In the genomic region with DNA sequence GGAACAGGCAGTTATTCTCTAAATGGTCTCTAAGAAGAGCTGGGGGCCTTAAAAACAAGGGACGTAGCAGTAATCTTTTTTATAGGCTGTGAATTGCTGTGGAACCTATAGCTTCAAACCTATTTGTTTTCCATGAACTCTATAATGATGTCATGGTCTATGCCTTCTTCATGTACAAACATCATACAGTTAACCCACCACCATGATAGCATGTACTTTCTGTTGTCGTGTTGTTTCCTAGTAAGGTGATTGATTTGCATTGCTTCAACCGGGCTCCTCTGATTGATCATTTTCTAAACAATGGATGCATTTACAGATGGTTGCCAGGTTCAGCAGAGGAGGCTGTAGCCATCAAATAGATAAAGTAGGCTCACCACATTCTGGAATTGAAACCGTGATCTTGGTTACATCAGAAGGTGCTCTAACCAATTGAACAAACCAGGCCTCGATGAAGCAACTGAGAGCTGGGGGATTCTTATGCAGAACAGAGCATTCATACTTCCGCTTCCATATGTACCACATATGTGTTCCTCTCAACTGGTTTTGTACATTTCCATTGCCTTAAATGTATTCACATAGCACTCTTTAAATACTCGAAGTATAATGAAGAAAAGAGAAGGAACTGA, we compare ENCODE assay signal across 1 cellular context.
TF ChIP-seq lines count a peak whose summit lies in the region.

No MANE protein-coding gene starts in this region.

TF ChIP-seq in GM12878, 131 proteins besides CTCF, POLR2A, EP300 and RAD21 (continued from another document):
- TF ChIP-seq E2F8 (IDR thresholded peaks at IDR 0.05; ENCODE audit: low read depth, partially characterized antibody) = no peak
- TF ChIP-seq, protein P1, sequence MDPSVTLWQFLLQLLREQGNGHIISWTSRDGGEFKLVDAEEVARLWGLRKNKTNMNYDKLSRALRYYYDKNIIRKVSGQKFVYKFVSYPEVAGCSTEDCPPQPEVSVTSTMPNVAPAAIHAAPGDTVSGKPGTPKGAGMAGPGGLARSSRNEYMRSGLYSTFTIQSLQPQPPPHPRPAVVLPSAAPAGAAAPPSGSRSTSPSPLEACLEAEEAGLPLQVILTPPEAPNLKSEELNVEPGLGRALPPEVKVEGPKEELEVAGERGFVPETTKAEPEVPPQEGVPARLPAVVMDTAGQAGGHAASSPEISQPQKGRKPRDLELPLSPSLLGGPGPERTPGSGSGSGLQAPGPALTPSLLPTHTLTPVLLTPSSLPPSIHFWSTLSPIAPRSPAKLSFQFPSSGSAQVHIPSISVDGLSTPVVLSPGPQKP (IDR thresholded peaks at IDR 0.05; ENCODE audit: low read depth, low read length) = no peak
- TF ChIP-seq GABPA (IDR thresholded peaks at IDR 0.05; ENCODE audit: low read depth) = 0 out of 2 replicates have a peak, but pooled peaks have one; percentile 29
- TF ChIP-seq SUZ12 (IDR thresholded peaks at IDR 0.05; ENCODE audit: unreplicated experiment) = no peak
- TF ChIP-seq MEF2A (IDR thresholded peaks at IDR 0.05; ENCODE audit: insufficient read depth, low read depth, low read length) = peak; percentile 31; the same call in 1 of the 2 replicates
- no peak for TF ChIP-seq MLLT1 (IDR thresholded peaks at IDR 0.05)
- peak; percentile 56; the same call in 1 of the 2 replicates for TF ChIP-seq BCL11A (IDR thresholded peaks at IDR 0.05; ENCODE audit: low read depth, low read length)
- TF ChIP-seq TCF12 (IDR thresholded peaks at IDR 0.05; ENCODE audit: low read depth, low read length) = peak; percentile 39; the same call in 1 of the 2 replicates
- TF ChIP-seq EGR1 (IDR thresholded peaks at IDR 0.05; ENCODE audit: borderline replicate concordance in 1 of 2, low read depth in 2 of 2, low read length in 2 of 2) = no peak; a peak in 1 of 3 replicates
- peak; percentile 73; the same call in 2 of the 3 replicates for TF ChIP-seq POU2F2 (IDR thresholded peaks at IDR 0.05; ENCODE audit: borderline replicate concordance, low read depth, low read length)
- TF ChIP-seq PML (IDR thresholded peaks at IDR 0.05; ENCODE audit: low read length) = no peak
- TF ChIP-seq CEBPB (IDR thresholded peaks at IDR 0.05; ENCODE audit: borderline replicate concordance in 1 of 2, low read depth in 2 of 2, low read length in 2 of 2) = peak in 1 of 2 experiments; percentile 66; a peak in 2 of 4 replicates
- no peak for TF ChIP-seq PBX3 (IDR thresholded peaks at IDR 0.05; ENCODE audit: insufficient replicate concordance, low read depth, low read length)
- TF ChIP-seq ZSCAN29 (IDR thresholded peaks at IDR 0.05) = no peak
- TF ChIP-seq NR2C1 (IDR thresholded peaks at IDR 0.05) = no peak
- TF ChIP-seq ZNF217 (IDR thresholded peaks at IDR 0.05) = no peak
- peak; percentile 71 for TF ChIP-seq SPI1 (IDR thresholded peaks at IDR 0.05; ENCODE audit: borderline replicate concordance, insufficient read depth, low read depth, low read length)
- TF ChIP-seq NFXL1 (IDR thresholded peaks at IDR 0.05; ENCODE audit: borderline replicate concordance) = no peak
- no peak for TF ChIP-seq ZNF592 (IDR thresholded peaks at IDR 0.05)
- TF ChIP-seq CBFB (IDR thresholded peaks at IDR 0.05; ENCODE audit: low read depth) = peak; percentile 61
- peak; percentile 78 for TF ChIP-seq DPF2 (IDR thresholded peaks at IDR 0.05)
- no peak for TF ChIP-seq JUND (IDR thresholded peaks at IDR 0.05; ENCODE audit: low read depth, low read length)
- no peak for TF ChIP-seq CREB1 (IDR thresholded peaks at IDR 0.05; ENCODE audit: low read depth)
- TF ChIP-seq ETV6 (conservative IDR thresholded peaks at IDR 0.05 in 1 of 2, IDR thresholded peaks at IDR 0.05 in 1 of 2; ENCODE audit: borderline replicate concordance in 1 of 2, low read depth in 1 of 2) = peak in 1 of 2 experiments; percentile 97; a peak in 2 of 4 replicates
- no peak for TF ChIP-seq STAT3 (IDR thresholded peaks at IDR 0.05; ENCODE audit: low read depth, low read length)
- TF ChIP-seq SMC3 (IDR thresholded peaks at IDR 0.05; ENCODE audit: borderline replicate concordance, low read length) = no peak
- peak; percentile 18; the same call in 1 of the 2 replicates for TF ChIP-seq CHD2 (IDR thresholded peaks at IDR 0.05; ENCODE audit: borderline replicate concordance, low read depth, low read length)
- TF ChIP-seq BRCA1 (IDR thresholded peaks at IDR 0.05; ENCODE audit: low read depth, low read length) = no peak
- peak; percentile 77; the same call in 1 of the 2 replicates for TF ChIP-seq MTA3 (IDR thresholded peaks at IDR 0.05; ENCODE audit: borderline replicate concordance, low read length)
- no peak for TF ChIP-seq HDGF (IDR thresholded peaks at IDR 0.05)
